ENCODE assay signal across 8 cellular contexts in the genomic region with DNA sequence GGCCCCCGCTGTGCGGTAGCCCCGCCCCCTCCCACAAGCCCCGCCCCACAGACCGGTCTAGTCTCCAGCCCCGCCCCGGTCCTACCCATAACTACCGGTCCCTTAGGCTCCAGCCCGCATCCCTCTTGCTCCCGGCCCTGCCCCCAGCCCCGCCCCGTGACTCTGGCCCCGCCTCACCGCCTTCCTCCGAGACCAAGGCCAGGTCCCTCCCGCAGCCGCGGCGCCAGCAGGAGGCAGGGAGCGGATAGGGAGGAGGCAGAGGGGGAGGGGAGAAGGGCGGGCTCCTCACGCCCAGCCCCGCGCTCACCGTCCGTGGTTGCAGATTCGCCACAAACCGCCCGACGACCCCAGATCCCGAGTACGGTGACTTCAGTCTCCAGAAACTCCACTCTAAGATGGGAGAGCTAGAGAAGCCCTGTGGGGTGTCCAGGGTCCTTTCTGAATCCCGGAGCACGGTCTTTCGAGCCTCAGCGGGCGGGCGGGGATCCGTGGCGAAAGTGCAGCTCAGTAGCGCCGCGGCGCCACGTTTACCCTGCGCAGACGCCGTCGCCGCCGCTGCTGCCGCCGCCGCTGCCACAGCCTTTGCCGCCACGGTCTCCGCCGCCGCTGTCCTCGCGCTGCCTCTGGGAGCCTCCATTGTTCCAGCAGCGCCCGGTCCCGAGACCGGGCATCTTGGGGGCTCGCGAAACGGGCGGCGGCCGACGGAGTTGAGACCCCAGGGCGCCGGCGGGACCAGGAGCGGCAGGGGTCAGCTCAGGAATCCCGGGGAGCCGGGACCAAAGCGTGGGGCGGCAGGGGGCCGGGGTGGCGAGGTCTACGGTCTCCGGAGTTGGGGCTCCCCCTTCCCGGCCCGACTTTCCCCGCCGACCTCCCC. TPM values are rescaled to one million over a fixed set of nuclear protein-coding genes. Genes with fewer than 3 reads are reported as not detected.
DNase-seq lines count a peak whose midpoint lies in the region; ATAC-seq and TF ChIP-seq lines count a peak whose summit lies in the region.

A gene with protein sequence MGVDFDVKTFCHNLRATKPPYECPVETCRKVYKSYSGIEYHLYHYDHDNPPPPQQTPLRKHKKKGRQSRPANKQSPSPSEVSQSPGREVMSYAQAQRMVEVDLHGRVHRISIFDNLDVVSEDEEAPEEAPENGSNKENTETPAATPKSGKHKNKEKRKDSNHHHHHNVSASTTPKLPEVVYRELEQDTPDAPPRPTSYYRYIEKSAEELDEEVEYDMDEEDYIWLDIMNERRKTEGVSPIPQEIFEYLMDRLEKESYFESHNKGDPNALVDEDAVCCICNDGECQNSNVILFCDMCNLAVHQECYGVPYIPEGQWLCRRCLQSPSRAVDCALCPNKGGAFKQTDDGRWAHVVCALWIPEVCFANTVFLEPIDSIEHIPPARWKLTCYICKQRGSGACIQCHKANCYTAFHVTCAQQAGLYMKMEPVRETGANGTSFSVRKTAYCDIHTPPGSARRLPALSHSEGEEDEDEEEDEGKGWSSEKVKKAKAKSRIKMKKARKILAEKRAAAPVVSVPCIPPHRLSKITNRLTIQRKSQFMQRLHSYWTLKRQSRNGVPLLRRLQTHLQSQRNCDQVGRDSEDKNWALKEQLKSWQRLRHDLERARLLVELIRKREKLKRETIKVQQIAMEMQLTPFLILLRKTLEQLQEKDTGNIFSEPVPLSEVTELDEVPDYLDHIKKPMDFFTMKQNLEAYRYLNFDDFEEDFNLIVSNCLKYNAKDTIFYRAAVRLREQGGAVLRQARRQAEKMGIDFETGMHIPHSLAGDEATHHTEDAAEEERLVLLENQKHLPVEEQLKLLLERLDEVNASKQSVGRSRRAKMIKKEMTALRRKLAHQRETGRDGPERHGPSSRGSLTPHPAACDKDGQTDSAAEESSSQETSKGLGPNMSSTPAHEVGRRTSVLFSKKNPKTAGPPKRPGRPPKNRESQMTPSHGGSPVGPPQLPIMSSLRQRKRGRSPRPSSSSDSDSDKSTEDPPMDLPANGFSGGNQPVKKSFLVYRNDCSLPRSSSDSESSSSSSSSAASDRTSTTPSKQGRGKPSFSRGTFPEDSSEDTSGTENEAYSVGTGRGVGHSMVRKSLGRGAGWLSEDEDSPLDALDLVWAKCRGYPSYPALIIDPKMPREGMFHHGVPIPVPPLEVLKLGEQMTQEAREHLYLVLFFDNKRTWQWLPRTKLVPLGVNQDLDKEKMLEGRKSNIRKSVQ (N-terminal part only) (plus strand): TSS at position 530 of the 874 bp plus-strand sequence. CDS start 2,406 bp downstream, outside the sequence.

- H3K27ac Mint-ChIP-seq in activated naive CD4-positive, alpha-beta T cell treated with anti-CD3 and anti-CD28 coated beads, Interleukin-2, amount 50 U/mL, for 24 hours, result peak within 1 kb of the TSS; percentile 98

- 1% methylated on average over 13 to 70 of the region's 88 CpGs for WGBS in testis, 2 donors

- TF ChIP-seq POLR2A in testis (IDR thresholded peaks at IDR 0.05), result peak; percentile 3

- peaks cover 3% of the 10 kb centered on the region for H3K36me3 Mint-ChIP-seq in activated naive CD4-positive, alpha-beta T cell treated with anti-CD3 and anti-CD28 coated beads, Interleukin-2, amount 50 U/mL, for 24 hours

- peak; percentile 99 for DNase-seq in GM06990 (ENCODE audit: extremely low read depth, insufficient read length)
- peak; percentile 95 for DNase-seq in NCI-H1092 (lab: John Stamatoyannopoulos, UW)
- peak; percentile 74 for DNase-seq in glomerular endothelial cell (ENCODE audit: extremely low read depth, low read depth, low spot score)
- DNase-seq in omental fat pad (ENCODE audit: low spot score), result peak; percentile 95
- DNase-seq in testis, result peak; percentile 100

- H3K4me1 ChIP-seq in testis, result peaks cover 14% of the 10 kb centered on the region

- peak within 1 kb of the TSS; percentile 97 for H3K4me3 Mint-ChIP-seq in activated naive CD4-positive, alpha-beta T cell treated with anti-CD3 and anti-CD28 coated beads, Interleukin-2, amount 50 U/mL, for 24 hours

- ATAC-seq in HG02588 (IDR thresholded peaks at IDR 0.05; ENCODE audit: unreplicated experiment) (peak; percentile 92), SK-N-SH treated with all-trans-retinoic acid at 6 μM for 48 hours (peak; percentile 96), omental fat pad (ENCODE audit: low FRiP score) (peak; percentile 99)

- H3K27ac ChIP-seq in testis, result peak within 1 kb of the TSS; percentile 94 to 97

- no peaks in the 10 kb centered on the region for H3K27me3 ChIP-seq in GM06990 (replicated peaks; ENCODE audit: control insufficient read depth, insufficient read depth, low read length)
- H3K27me3 ChIP-seq in testis, result no peaks in the 10 kb centered on the region

- H3K9me3 ChIP-seq in testis, result no peaks in the 10 kb centered on the region

- intact Hi-C loops in testis (cut with DNase I; ENCODE audit: low total_unique reads), result no loop called here

- H3K9me3 Mint-ChIP-seq in activated naive CD4-positive, alpha-beta T cell treated with anti-CD3 and anti-CD28 coated beads, Interleukin-2, amount 50 U/mL, for 24 hours, result no peaks in the 10 kb centered on the region

- peaks cover 69% of the 10 kb centered on the region for H3K4me1 Mint-ChIP-seq in activated naive CD4-positive, alpha-beta T cell treated with anti-CD3 and anti-CD28 coated beads, Interleukin-2, amount 50 U/mL, for 24 hours

- H3K27me3 Mint-ChIP-seq in activated naive CD4-positive, alpha-beta T cell treated with anti-CD3 and anti-CD28 coated beads, Interleukin-2, amount 50 U/mL, for 24 hours, result no peaks in the 10 kb centered on the region

- TF ChIP-seq CTCF in GM06990 (IDR thresholded peaks at IDR 0.05; ENCODE audit: insufficient read depth, low read length, poor library complexity, severe bottlenecking) (no peak), omental fat pad (IDR thresholded peaks at IDR 0.05) (no peak), testis (IDR thresholded peaks at IDR 0.05) (peak in 1 of 3 experiments; percentile 28)

- peaks cover 10% of the 10 kb centered on the region for H3K36me3 ChIP-seq in GM06990 (ENCODE audit: control insufficient read depth, insufficient read depth, low read length)
- H3K36me3 ChIP-seq in testis (ENCODE audit: low read depth, missing control alignments), result no peaks in the 10 kb centered on the region

- H3K4me3 ChIP-seq in GM06990 (replicated peaks; ENCODE audit: low read depth, low read length), result peak within 1 kb of the TSS; percentile 95
- H3K4me3 ChIP-seq in testis, result peak within 1 kb of the TSS; percentile 85 to 91

TF ChIP-seq in SK-N-SH treated with all-trans-retinoic acid at 6 μM for 48 hours, 23 proteins besides CTCF, POLR2A, EP300 and RAD21:
- TF ChIP-seq ZNF8 (CRISPR knock-in tag; IDR thresholded peaks at IDR 0.05) (no peak), ZNF565 (CRISPR knock-in tag; conservative IDR thresholded peaks at IDR 0.05; ENCODE audit: low read depth) (no peak), ZFP3 (CRISPR knock-in tag; IDR thresholded peaks at IDR 0.05) (0 out of 2 replicates have a peak, but pooled peaks have one; percentile 26), TCF4 (CRISPR knock-in tag; IDR thresholded peaks at IDR 0.05; ENCODE audit: borderline replicate concordance) (no peak; the same call in 1 of the 2 replicates)

RNA-seq across cellular contexts. Expression of the gene that starts here (rescaled TPM):
- total RNA-seq in glomerular endothelial cell (21.2 and 24.8 TPM in 2 replicates), omental fat pad (10 to 100 TPM; 15.6 to 35.7 (median 17.8) TPM), testis (10 to 100 TPM; 55.1 to 58.4 TPM)
- 47.4 TPM for polyA plus RNA-seq in testis (ENCODE audit: insufficient read depth, low read depth, low replicate concordance)

Comparison
In these comparisons a context has a peak if more than half of its experiments do, and no peak if none do; other contexts are left out.
1. Peak in every context shown above with its lines: DNase-seq, ATAC-seq, H3K4me3 ChIP-seq and H3K27ac ChIP-seq.